ENCODE assay signal across 25 cellular contexts in genomic region chr14:105108516-105108864, GRCh38. TPM values are rescaled to one million over a fixed set of nuclear protein-coding genes. Genes with fewer than 3 reads are reported as not detected.
"Had no signal": no experiment of that assay in that cellular context is flagged by ENCODE, and none has a peak within 500 bp of the region (broad histone marks: within the 10 kb centered on the region; RNA-seq: fewer than 3 reads in every experiment).

No MANE protein-coding gene starts in this region.

- ATAC-seq: activated CD8-positive, alpha-beta T cell treated with anti-CD3 and anti-CD28 coated beads for 36 hours; activated T-cell treated with anti-CD3 and anti-CD28 coated beads, Interleukin-2, amount 50 U/mL, for 4 hours; activated T-helper 17 cell treated with anti-CD3 and anti-CD28 coated beads, Interleukin-2, amount 50 U/mL, for 72 hours; esophagus mucosa had no signal

- FAIRE-seq: astrocyte, bronchial epithelial cell, colon, endometrium, frontal cortex had no signal

- H3K4me1 Mint-ChIP-seq: activated T-helper 17 cell treated with anti-CD3 and anti-CD28 coated beads, Interleukin-2, amount 50 U/mL, for 72 hours; central memory CD8-positive, alpha-beta T cell had no signal

- H3K4me3 Mint-ChIP-seq: activated CD8-positive, alpha-beta T cell treated with anti-CD3 and anti-CD28 coated beads for 36 hours; activated naive CD8-positive, alpha-beta T cell; activated T-cell treated with anti-CD3 and anti-CD28 coated beads, Interleukin-2, amount 50 U/mL, for 4 hours; activated T-helper 17 cell treated with anti-CD3 and anti-CD28 coated beads, Interleukin-2, amount 50 U/mL, for 72 hours; central memory CD8-positive, alpha-beta T cell had no signal

- DNase-seq: activated CD4-positive, alpha-beta T cell treated with anti-CD3 and anti-CD28 coated beads for 1 hour; activated CD4-positive, alpha-beta T cell treated with anti-CD3 and anti-CD28 coated beads for 4 hours; activated CD4-positive, alpha-beta T cell treated with anti-CD3 and anti-CD28 coated beads, Interleukin-2, amount 50 U/mL, for 1 hour; activated CD4-positive, alpha-beta T cell treated with anti-CD3 and anti-CD28 coated beads, Interleukin-2, amount 50 U/mL, for 48 hours; activated CD8-positive, alpha-beta T cell treated with anti-CD3 and anti-CD28 coated beads for 36 hours; activated effector memory CD4-positive, alpha-beta T cell treated with Interleukin-2 at 50 U/mL for 16 hours; activated gamma-delta T cell treated with Interleukin-2 at 50 U/mL for 16 hours; activated naive CD4-positive, alpha-beta T cell treated with anti-CD3 and anti-CD28 coated beads, Interleukin-2, amount 50 U/mL, for 16 hours; activated naive CD4-positive, alpha-beta T cell treated with Interleukin-2 at 50 U/mL for 16 hours; activated T-cell treated with anti-CD3 and anti-CD28 coated beads, Interleukin-2, amount 50 U/mL, for 4 hours; amniotic stem cell; anterior cingulate cortex; brain microvascular endothelial cell; effector CD8-positive, alpha-beta T cell; foreskin fibroblast; T-helper 2 cell had no signal

- H3K27ac ChIP-seq: brain microvascular endothelial cell had no signal

- H3K36me3 ChIP-seq: brain microvascular endothelial cell had no signal

- H3K9me3 Mint-ChIP-seq: activated CD8-positive, alpha-beta T cell treated with anti-CD3 and anti-CD28 coated beads for 36 hours; activated T-cell treated with anti-CD3 and anti-CD28 coated beads, Interleukin-2, amount 50 U/mL, for 4 hours; activated T-helper 17 cell treated with anti-CD3 and anti-CD28 coated beads, Interleukin-2, amount 50 U/mL, for 72 hours; central memory CD8-positive, alpha-beta T cell had no signal

- H3K27ac Mint-ChIP-seq: activated CD8-positive, alpha-beta T cell treated with anti-CD3 and anti-CD28 coated beads for 36 hours; activated naive CD8-positive, alpha-beta T cell; activated T-helper 17 cell treated with anti-CD3 and anti-CD28 coated beads, Interleukin-2, amount 50 U/mL, for 72 hours had no signal

RNA-seq across cellular contexts. Expression of gene GPR132, which starts 43.3 kb away (rescaled TPM):
- total RNA-seq: bronchial epithelial cell had no signal
